In the genomic region with DNA sequence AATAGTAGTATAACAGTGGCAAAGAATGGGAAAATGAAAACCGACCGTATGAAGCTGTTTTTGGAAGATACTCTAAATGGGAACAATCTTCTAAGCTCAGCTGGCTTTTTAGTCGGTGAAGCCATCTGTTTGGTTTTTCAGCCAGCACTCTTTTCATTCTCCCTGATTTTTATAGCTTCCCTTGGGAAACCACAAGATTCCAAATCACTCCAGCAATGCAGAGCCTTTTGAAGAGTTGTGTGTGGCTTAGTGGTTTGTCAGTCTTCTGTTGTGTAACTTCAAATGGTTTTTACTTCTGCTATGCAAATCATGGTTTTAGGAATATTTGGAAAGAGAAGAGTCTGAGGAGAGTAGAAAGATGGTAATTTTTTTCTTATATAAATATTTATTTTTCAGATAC, we compare ENCODE assay signal across 1 cellular context.
TF ChIP-seq lines count a peak whose summit lies in the region.

No MANE protein-coding gene starts in this region.

TF ChIP-seq in SK-N-SH, 30 proteins besides CTCF, POLR2A, EP300 and RAD21 (continued from another document):
- TF ChIP-seq IRF3 (IDR thresholded peaks at IDR 0.05; ENCODE audit: low read depth, low read length) = no peak
- no peak for TF ChIP-seq USF2 (IDR thresholded peaks at IDR 0.05; ENCODE audit: borderline replicate concordance, low read depth, low read length)
- TF ChIP-seq SMC3 (IDR thresholded peaks at IDR 0.05; ENCODE audit: low read depth, low read length) = no peak
- TF ChIP-seq NRF1 (IDR thresholded peaks at IDR 0.05; ENCODE audit: low read depth, low read length) = no peak
- no peak for TF ChIP-seq NFIC (IDR thresholded peaks at IDR 0.05; ENCODE audit: borderline replicate concordance)
- TF ChIP-seq ELF1 (IDR thresholded peaks at IDR 0.05) = no peak
- TF ChIP-seq, protein P1, sequence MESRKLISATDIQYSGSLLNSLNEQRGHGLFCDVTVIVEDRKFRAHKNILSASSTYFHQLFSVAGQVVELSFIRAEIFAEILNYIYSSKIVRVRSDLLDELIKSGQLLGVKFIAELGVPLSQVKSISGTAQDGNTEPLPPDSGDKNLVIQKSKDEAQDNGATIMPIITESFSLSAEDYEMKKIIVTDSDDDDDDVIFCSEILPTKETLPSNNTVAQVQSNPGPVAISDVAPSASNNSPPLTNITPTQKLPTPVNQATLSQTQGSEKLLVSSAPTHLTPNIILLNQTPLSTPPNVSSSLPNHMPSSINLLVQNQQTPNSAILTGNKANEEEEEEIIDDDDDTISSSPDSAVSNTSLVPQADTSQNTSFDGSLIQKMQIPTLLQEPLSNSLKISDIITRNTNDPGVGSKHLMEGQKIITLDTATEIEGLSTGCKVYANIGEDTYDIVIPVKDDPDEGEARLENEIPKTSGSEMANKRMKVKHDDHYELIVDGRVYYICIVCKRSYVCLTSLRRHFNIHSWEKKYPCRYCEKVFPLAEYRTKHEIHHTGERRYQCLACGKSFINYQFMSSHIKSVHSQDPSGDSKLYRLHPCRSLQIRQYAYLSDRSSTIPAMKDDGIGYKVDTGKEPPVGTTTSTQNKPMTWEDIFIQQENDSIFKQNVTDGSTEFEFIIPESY (IDR thresholded peaks at IDR 0.05; ENCODE audit: borderline replicate concordance, low read depth) = no peak
- peak; percentile 61 for TF ChIP-seq TCF12 (IDR thresholded peaks at IDR 0.05)
- no peak for TF ChIP-seq REST (IDR thresholded peaks at IDR 0.05; ENCODE audit: low read depth, low read length)
- no peak for TF ChIP-seq FOXM1 (IDR thresholded peaks at IDR 0.05; ENCODE audit: low read depth)
- no peak for TF ChIP-seq GABPA (IDR thresholded peaks at IDR 0.05; ENCODE audit: low read depth)
- no peak for TF ChIP-seq SIN3A (IDR thresholded peaks at IDR 0.05; ENCODE audit: borderline replicate concordance, low read depth, low read length)
- no peak for TF ChIP-seq FOXJ3 (CRISPR knock-in tag; IDR thresholded peaks at IDR 0.05)
- TF ChIP-seq RXRA (IDR thresholded peaks at IDR 0.05; ENCODE audit: borderline replicate concordance, low read depth) = no peak
- peak; percentile 28; the same call in 1 of the 2 replicates for TF ChIP-seq JUND (IDR thresholded peaks at IDR 0.05)
- no peak for TF ChIP-seq GATA2 (CRISPR knock-in tag; IDR thresholded peaks at IDR 0.05)
- no peak for TF ChIP-seq EZH2phosphoT487 (IDR thresholded peaks at IDR 0.05; ENCODE audit: borderline replicate concordance, low read depth)
- peak; percentile 38; the same call in 1 of the 2 replicates for TF ChIP-seq PBX3 (IDR thresholded peaks at IDR 0.05)
- no peak for TF ChIP-seq RCOR1 (IDR thresholded peaks at IDR 0.05; ENCODE audit: low read length)
- TF ChIP-seq POLR2AphosphoS5 (IDR thresholded peaks at IDR 0.05; ENCODE audit: low read depth, low read length) = no peak
- TF ChIP-seq RFX5 (IDR thresholded peaks at IDR 0.05; ENCODE audit: low read length) = no peak
- TF ChIP-seq MXI1 (IDR thresholded peaks at IDR 0.05; ENCODE audit: low read depth, low read length) = no peak
- no peak for TF ChIP-seq FOSL2 (IDR thresholded peaks at IDR 0.05; ENCODE audit: borderline replicate concordance, low read depth)
